In the genomic region with DNA sequence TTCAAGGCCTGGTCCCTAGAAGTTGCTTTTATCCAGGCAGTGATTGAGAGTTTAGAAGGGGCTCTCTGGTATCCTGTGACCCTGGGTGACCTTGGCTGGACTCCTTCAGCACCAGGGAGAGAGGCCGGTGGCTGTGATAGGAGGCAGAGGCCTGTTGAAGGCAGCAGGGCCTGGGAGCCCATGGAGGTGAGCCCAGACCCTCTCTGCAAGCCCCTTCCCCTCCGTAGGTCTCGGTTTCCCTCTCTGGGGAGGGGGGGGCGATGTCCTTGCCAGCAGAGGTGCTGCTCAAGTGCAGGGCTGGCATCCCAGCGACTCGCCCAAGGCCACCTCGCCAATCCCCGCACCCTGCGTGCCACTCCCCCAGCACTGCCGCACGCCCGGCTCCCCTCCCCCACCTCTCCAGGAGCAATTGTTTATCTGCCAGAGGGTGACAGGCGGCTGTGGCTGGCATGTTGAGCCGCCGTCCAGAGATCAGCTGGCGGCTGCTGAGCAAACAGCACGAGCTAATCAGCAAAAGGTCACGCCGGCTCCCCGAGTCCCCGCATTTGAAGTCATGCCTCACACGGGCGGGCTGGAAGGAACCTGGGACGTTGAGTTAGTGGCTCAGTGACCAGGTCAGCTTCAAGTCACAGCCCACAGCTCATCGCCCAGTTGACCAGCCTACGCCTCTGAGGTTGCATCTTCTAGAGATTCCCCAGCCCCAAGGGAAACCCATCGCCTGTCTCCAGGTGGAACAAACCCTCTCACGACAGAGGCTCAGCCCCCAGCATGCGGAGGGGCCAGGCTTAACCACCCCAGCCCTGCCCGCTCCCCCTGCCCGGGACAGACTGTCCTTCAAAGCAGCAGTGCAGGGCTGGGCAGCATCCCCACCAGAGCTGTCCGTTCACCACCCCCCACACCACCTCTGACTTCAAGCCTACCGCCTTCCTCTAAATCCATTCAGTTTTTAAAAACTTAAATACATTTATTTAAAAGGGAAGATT, we compare ENCODE assay signal across 1 cellular context.
TF ChIP-seq lines count a peak whose summit lies in the region.

No MANE protein-coding gene starts in this region.

TF ChIP-seq in HepG2, 621 proteins besides CTCF, POLR2A, EP300 and RAD21 (continued from another document and continues in another):
- TF ChIP-seq NFIB (CRISPR knock-in tag; IDR thresholded peaks at IDR 0.05; ENCODE audit: borderline replicate concordance) = no peak
- no peak for TF ChIP-seq KDM5A (IDR thresholded peaks at IDR 0.05; ENCODE audit: borderline replicate concordance, low read length)
- peak; percentile 97 for TF ChIP-seq ZNF614 (CRISPR knock-in tag; IDR thresholded peaks at IDR 0.05; ENCODE audit: borderline replicate concordance)
- no peak for TF ChIP-seq ZUFSP (CRISPR knock-in tag; IDR thresholded peaks at IDR 0.05; ENCODE audit: borderline replicate concordance)
- TF ChIP-seq, protein P1, sequence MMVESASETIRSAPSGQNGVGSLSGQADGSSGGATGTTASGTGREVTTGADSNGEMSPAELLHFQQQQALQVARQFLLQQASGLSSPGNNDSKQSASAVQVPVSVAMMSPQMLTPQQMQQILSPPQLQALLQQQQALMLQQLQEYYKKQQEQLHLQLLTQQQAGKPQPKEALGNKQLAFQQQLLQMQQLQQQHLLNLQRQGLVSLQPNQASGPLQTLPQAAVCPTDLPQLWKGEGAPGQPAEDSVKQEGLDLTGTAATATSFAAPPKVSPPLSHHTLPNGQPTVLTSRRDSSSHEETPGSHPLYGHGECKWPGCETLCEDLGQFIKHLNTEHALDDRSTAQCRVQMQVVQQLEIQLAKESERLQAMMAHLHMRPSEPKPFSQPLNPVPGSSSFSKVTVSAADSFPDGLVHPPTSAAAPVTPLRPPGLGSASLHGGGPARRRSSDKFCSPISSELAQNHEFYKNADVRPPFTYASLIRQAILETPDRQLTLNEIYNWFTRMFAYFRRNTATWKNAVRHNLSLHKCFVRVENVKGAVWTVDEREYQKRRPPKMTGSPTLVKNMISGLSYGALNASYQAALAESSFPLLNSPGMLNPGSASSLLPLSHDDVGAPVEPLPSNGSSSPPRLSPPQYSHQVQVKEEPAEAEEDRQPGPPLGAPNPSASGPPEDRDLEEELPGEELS (CRISPR knock-in tag; IDR thresholded peaks at IDR 0.05) = peak; percentile 97
- peak; percentile 95 for TF ChIP-seq BCL6 (CRISPR knock-in tag; IDR thresholded peaks at IDR 0.05)
- TF ChIP-seq, protein P2, sequence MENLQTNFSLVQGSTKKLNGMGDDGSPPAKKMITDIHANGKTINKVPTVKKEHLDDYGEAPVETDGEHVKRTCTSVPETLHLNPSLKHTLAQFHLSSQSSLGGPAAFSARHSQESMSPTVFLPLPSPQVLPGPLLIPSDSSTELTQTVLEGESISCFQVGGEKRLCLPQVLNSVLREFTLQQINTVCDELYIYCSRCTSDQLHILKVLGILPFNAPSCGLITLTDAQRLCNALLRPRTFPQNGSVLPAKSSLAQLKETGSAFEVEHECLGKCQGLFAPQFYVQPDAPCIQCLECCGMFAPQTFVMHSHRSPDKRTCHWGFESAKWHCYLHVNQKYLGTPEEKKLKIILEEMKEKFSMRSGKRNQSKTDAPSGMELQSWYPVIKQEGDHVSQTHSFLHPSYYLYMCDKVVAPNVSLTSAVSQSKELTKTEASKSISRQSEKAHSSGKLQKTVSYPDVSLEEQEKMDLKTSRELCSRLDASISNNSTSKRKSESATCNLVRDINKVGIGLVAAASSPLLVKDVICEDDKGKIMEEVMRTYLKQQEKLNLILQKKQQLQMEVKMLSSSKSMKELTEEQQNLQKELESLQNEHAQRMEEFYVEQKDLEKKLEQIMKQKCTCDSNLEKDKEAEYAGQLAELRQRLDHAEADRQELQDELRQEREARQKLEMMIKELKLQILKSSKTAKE (CRISPR knock-in tag; IDR thresholded peaks at IDR 0.05; ENCODE audit: borderline replicate concordance) = peak; percentile 100
- TF ChIP-seq ZFP91 (CRISPR knock-in tag; IDR thresholded peaks at IDR 0.05; ENCODE audit: borderline replicate concordance) = peak; percentile 96
- TF ChIP-seq ZNF75D (CRISPR knock-in tag; IDR thresholded peaks at IDR 0.05; ENCODE audit: borderline replicate concordance) = no peak
- no peak for TF ChIP-seq ZNF24 (IDR thresholded peaks at IDR 0.05)
- no peak for TF ChIP-seq ZNF792 (CRISPR knock-in tag; IDR thresholded peaks at IDR 0.05)
- peak; percentile 93 for TF ChIP-seq SMYD3 (CRISPR knock-in tag; IDR thresholded peaks at IDR 0.05)
- TF ChIP-seq EHMT2 (IDR thresholded peaks at IDR 0.05; ENCODE audit: borderline replicate concordance, low read depth, low read length) = no peak
- TF ChIP-seq SP140L (CRISPR knock-in tag; IDR thresholded peaks at IDR 0.05; ENCODE audit: borderline replicate concordance) = peak; percentile 75; the same call in 1 of the 2 replicates
- peak; percentile 32; the same call in 1 of the 2 replicates for TF ChIP-seq PBX2 (CRISPR knock-in tag; IDR thresholded peaks at IDR 0.05)
- TF ChIP-seq NFYC (CRISPR knock-in tag; IDR thresholded peaks at IDR 0.05) = peak; percentile 45
- TF ChIP-seq HDAC2 (CRISPR knock-in tag; IDR thresholded peaks at IDR 0.05) = peak; percentile 93
- TF ChIP-seq, protein P3, sequence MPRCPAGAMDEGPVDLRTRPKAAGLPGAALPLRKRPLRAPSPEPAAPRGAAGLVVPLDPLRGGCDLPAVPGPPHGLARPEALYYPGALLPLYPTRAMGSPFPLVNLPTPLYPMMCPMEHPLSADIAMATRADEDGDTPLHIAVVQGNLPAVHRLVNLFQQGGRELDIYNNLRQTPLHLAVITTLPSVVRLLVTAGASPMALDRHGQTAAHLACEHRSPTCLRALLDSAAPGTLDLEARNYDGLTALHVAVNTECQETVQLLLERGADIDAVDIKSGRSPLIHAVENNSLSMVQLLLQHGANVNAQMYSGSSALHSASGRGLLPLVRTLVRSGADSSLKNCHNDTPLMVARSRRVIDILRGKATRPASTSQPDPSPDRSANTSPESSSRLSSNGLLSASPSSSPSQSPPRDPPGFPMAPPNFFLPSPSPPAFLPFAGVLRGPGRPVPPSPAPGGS (CRISPR knock-in tag; IDR thresholded peaks at IDR 0.05) = peak; percentile 83; the same call in 1 of the 2 replicates
- peak; percentile 90 for TF ChIP-seq ZNF317 (CRISPR knock-in tag; IDR thresholded peaks at IDR 0.05)
- TF ChIP-seq ZNF780A (CRISPR knock-in tag; IDR thresholded peaks at IDR 0.05) = peak; percentile 91
- peak; percentile 71; the same call in 1 of the 2 replicates for TF ChIP-seq ZNF160 (CRISPR knock-in tag; IDR thresholded peaks at IDR 0.05)
- TF ChIP-seq ZNF530 (CRISPR knock-in tag; IDR thresholded peaks at IDR 0.05; ENCODE audit: low read depth) = no peak
- TF ChIP-seq IRF1 (CRISPR knock-in tag; IDR thresholded peaks at IDR 0.05; ENCODE audit: low read depth) = no peak; the same call in 1 of the 2 replicates
- TF ChIP-seq, protein P4, sequence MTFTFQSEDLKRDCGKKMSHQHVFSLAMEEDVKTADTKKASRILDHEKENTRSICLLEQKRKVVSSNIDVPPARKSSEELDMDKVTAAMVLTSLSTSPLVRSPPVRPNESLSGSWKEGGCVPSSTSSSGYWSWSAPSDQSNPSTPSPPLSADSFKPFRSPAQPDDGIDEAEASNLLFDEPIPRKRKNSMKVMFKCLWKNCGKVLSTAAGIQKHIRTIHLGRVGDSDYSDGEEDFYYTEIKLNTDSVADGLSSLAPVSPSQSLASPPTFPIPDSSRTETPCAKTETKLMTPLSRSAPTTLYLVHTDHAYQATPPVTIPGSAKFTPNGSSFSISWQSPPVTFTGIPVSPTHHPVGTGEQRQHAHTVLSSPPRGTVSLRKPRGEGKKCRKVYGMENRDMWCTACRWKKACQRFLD (CRISPR knock-in tag; IDR thresholded peaks at IDR 0.05; ENCODE audit: borderline replicate concordance) = 0 out of 2 replicates have a peak, but pooled peaks have one; percentile 54
- peak; percentile 82; the same call in 1 of the 2 replicates for TF ChIP-seq ZBTB7A (CRISPR knock-in tag; IDR thresholded peaks at IDR 0.05)
- TF ChIP-seq ZNF709 (CRISPR knock-in tag; IDR thresholded peaks at IDR 0.05) = peak; percentile 92
- TF ChIP-seq ZNF609 (CRISPR knock-in tag; IDR thresholded peaks at IDR 0.05; ENCODE audit: borderline replicate concordance) = peak; percentile 98
- TF ChIP-seq ZNF773 (CRISPR knock-in tag; IDR thresholded peaks at IDR 0.05; ENCODE audit: borderline replicate concordance) = no peak
- TF ChIP-seq ZNF724P (CRISPR knock-in tag; IDR thresholded peaks at IDR 0.05; ENCODE audit: borderline replicate concordance) = 0 out of 2 replicates have a peak, but pooled peaks have one; percentile 91
- TF ChIP-seq RARA (CRISPR knock-in tag; IDR thresholded peaks at IDR 0.05) = peak; percentile 98
- TF ChIP-seq ZNF616 (CRISPR knock-in tag; IDR thresholded peaks at IDR 0.05; ENCODE audit: low read depth) = no peak
- TF ChIP-seq ZNF337 (CRISPR knock-in tag; IDR thresholded peaks at IDR 0.05; ENCODE audit: borderline replicate concordance, low read depth) = no peak
- peak; percentile 72; the same call in 1 of the 2 replicates for TF ChIP-seq ZBTB39 (CRISPR knock-in tag; IDR thresholded peaks at IDR 0.05)
